8 cellular contexts compared by ENCODE assay signal in the genomic region with DNA sequence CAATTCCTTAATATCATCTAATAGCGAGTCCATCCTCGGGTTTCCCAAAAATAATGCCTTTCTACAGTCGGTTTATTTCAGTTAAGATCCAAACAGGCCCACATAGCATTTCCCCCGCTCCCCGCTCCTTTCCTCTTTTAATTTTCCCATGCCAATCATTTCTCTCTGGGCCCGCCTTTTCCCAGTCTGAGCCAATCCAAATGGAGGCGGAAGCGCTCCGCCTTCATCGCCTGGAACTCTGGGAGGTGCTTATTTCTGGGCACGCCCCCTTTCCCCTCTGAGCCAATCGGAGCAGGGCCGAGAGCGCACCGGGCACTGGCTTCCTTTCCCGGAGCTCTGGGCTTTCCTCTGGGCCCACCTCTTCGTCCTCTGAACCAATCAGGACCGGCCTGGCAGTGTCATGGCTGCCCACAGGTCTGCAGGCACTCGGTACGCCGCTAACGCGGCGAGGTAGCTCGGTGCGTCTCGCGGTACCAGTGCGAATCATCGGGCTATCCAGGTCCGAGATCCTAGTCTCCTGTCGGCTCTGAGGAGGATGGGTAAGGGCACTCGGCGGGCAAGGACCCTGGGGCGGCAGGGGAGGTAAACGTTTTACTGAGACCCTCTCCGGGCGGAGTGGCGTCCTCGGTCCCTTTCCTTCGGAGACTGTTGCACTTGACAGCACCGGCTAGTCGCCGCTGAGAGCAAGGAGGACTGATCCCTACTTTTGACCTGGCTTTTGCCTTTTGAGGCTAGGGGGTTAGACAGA. TPM values are rescaled to one million over a fixed set of nuclear protein-coding genes. Genes with fewer than 3 reads are reported as not detected.
DNase-seq lines count a peak whose midpoint lies in the region; ATAC-seq, FAIRE-seq and TF ChIP-seq lines count a peak whose summit lies in the region.
"Not testable (repeated sequence)": the region's sequence is repeated elsewhere in the genome, so short reads cannot be mapped to it uniquely, and the experiment has no call there.

A gene with protein sequence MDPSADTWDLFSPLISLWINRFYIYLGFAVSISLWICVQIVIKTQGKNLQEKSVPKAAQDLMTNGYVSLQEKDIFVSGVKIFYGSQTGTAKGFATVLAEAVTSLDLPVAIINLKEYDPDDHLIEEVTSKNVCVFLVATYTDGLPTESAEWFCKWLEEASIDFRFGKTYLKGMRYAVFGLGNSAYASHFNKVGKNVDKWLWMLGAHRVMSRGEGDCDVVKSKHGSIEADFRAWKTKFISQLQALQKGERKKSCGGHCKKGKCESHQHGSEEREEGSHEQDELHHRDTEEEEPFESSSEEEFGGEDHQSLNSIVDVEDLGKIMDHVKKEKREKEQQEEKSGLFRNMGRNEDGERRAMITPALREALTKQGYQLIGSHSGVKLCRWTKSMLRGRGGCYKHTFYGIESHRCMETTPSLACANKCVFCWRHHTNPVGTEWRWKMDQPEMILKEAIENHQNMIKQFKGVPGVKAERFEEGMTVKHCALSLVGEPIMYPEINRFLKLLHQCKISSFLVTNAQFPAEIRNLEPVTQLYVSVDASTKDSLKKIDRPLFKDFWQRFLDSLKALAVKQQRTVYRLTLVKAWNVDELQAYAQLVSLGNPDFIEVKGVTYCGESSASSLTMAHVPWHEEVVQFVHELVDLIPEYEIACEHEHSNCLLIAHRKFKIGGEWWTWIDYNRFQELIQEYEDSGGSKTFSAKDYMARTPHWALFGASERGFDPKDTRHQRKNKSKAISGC (plus strand): TSS at position 390 of the 748 bp plus-strand sequence. CDS start 146 bp downstream, at position 536.

- 0 to 1% (median 1%) methylated on average over 29 to 44 of the region's 44 CpGs for WGBS in heart left ventricle, 4 donors

- peaks cover 0 to 47% (median 31%) of the 10 kb centered on the region in 9 donors for H3K36me3 ChIP-seq in heart left ventricle

- peak within 1 kb of the TSS; percentile 100 for H3K27ac Mint-ChIP-seq in type B pancreatic cell

- peaks cover 0 to 26% (median 21%) of the 10 kb centered on the region in 12 donors for H3K4me1 ChIP-seq in heart left ventricle

- not testable (repeated sequence) for TF ChIP-seq CTCF in heart left ventricle (IDR thresholded peaks at IDR 0.05); type B pancreatic cell (conservative IDR thresholded peaks at IDR 0.05)

- H3K27ac ChIP-seq in heart left ventricle = peak within 1 kb of the TSS; percentile 43 to 100 (median 97)

- peak within 1 kb of the TSS; percentile 70 to 95 (median 86) for H3K4me3 ChIP-seq in heart left ventricle

- ATAC-seq in HG02852 (IDR thresholded peaks at IDR 0.05; ENCODE audit: unreplicated experiment) (peak; percentile 89), heart left ventricle (peak; percentile 91 to 96 (median 95))

- H3K36me3 Mint-ChIP-seq in type B pancreatic cell = peaks cover 13% of the 10 kb centered on the region

- H3K27me3 ChIP-seq in heart left ventricle = not testable (repeated sequence)

- H3K27me3 Mint-ChIP-seq in type B pancreatic cell = not testable (repeated sequence)

- DNase-seq in GM12891 (ENCODE audit: insufficient read length, low spot score) = peak; percentile 35
- DNase-seq in NCI-H146 (lab: John Stamatoyannopoulos, UW) = peak; percentile 98
- DNase-seq in T-helper 1 cell = peak; percentile 93 to 98 (median 97)
- peak; percentile 95 for DNase-seq in amniotic epithelial cell (ENCODE audit: low read depth)
- DNase-seq in heart left ventricle = peak; percentile 98
- peak; percentile 99 for DNase-seq in pons (ENCODE audit: low spot score)
- peak; percentile 96 for DNase-seq in type B pancreatic cell (ENCODE audit: extremely low spot score, unreplicated experiment)

- intact Hi-C loops in heart left ventricle (cut with DNase I) = loop anchor here in 2 of 10 donors (10.0 kb wide), 2 partner anchors 152 to 342 kb away; no protein-coding TSS in a partner anchor

- TF ChIP-seq POLR2A in GM12891 (IDR thresholded peaks at IDR 0.05; ENCODE audit: low read depth, low read length) (peak; percentile 87), heart left ventricle (IDR thresholded peaks at IDR 0.05) (peak in 1 of 2 donors; percentile 72)

- not testable (repeated sequence) for H3K4me1 Mint-ChIP-seq in type B pancreatic cell (ENCODE audit: unreplicated experiment)

- peak within 1 kb of the TSS; percentile 99 for H3K4me3 Mint-ChIP-seq in type B pancreatic cell

- H3K9me3 Mint-ChIP-seq in type B pancreatic cell = not testable (repeated sequence)

- FAIRE-seq in GM12891 (lab: Jason Lieb, UNC) = peak; percentile 91

- H3K9me3 ChIP-seq in heart left ventricle = not testable (repeated sequence)

TF ChIP-seq in GM12891, 5 proteins besides CTCF, POLR2A, EP300 and RAD21:
- TF ChIP-seq POLR2AphosphoS5 (IDR thresholded peaks at IDR 0.05; ENCODE audit: low read depth, low read length) (peak; percentile 70), TAF1 (IDR thresholded peaks at IDR 0.05; ENCODE audit: low read depth, low read length) (peak; percentile 47; the same call in 1 of the 2 replicates)
TF ChIP-seq in GM12891: peak in this region for 2; not testable (repeated sequence) for 3.

RNA-seq across cellular contexts. Expression of the gene that starts here (rescaled TPM):
- polyA plus RNA-seq in GM12891 (2012; ENCODE audit: low read depth, missing spikeins) = 11.0 TPM
- total RNA-seq in heart left ventricle (10 to 100 TPM in 7 of 9 donors, 1 to 10 TPM in 2; 9.6 to 16.1 (median 11.7) TPM), type B pancreatic cell (ENCODE audit: low replicate concordance) (14.3 and 17.7 TPM in 2 replicates)
- polyA plus RNA-seq in heart left ventricle = 10 to 100 TPM in 1 of 2 donors, 1 to 10 TPM in 1; 4.9 to 10.5 TPM

Comparison
In these comparisons a context has a peak if more than half of its experiments do, and no peak if none do; other contexts are left out.
1. Peak in every context shown above with its lines: DNase-seq, ATAC-seq, H3K4me3 ChIP-seq and H3K27ac ChIP-seq.
2. DNase-seq: peak in every context shown above with its lines; median percentile 99 in pons; 98 in NCI-H146; 98 in heart left ventricle; 97 in T-helper 1 cell; 96 in type B pancreatic cell; 95 in amniotic epithelial cell; 35 in GM12891.